9 cellular contexts compared by ENCODE assay signal in genomic region chr16:10982430-10983174, GRCh38. TPM values are rescaled to one million over a fixed set of nuclear protein-coding genes. Genes with fewer than 3 reads are reported as not detected.
DNase-seq lines count a peak whose midpoint lies in the region; ATAC-seq, FAIRE-seq and TF ChIP-seq lines count a peak whose summit lies in the region.
"Had no signal": no experiment of that assay in that cellular context is flagged by ENCODE, and none has a peak within 500 bp of the region (broad histone marks: within the 10 kb centered on the region; RNA-seq: fewer than 3 reads in every experiment).

No MANE protein-coding gene starts in this region.

- H3K4me3 ChIP-seq in right cardiac atrium (ENCODE audit: low read length): no peak overlapping the region

- peak overlapping the region; percentile 5 to 83 (median 60) for H3K4me3 Mint-ChIP-seq in IgD-negative memory B cell
- H3K4me3 Mint-ChIP-seq: H9 had no signal

- TF ChIP-seq POLR2A in GM12892 (IDR thresholded peaks at IDR 0.05; ENCODE audit: low read depth, low read length) (no peak), erythroblast (IDR thresholded peaks at IDR 0.05; ENCODE audit: low read length) (no peak)

- peak overlapping the region; percentile 21 for H3K27ac ChIP-seq in right cardiac atrium (ENCODE audit: low read length)

- peak; percentile 33 for FAIRE-seq in GM12892 (lab: Jason Lieb, UNC)

- DNase-seq in GM12892 (ENCODE audit: insufficient read length): no peak
- DNase-seq in right cardiac atrium: peak in 2 of 3 donors; percentile 32 to 68
- DNase-seq in NCI-H2081 treated with DMSO at 0.1 percent for 48 hours (lab: John Stamatoyannopoulos, UW): no peak
- no peak for DNase-seq in erythroblast (lab: John Stamatoyannopoulos, UW)
- DNase-seq in NCI-H187 (lab: John Stamatoyannopoulos, UW): no peak
- no peak for DNase-seq in mesenteric fat pad (ENCODE audit: low spot score)

- H3K4me1 Mint-ChIP-seq in IgD-negative memory B cell: peaks cover 29 to 39% (median 34%) of the 10 kb centered on the region in 3 donors

- H3K36me3 Mint-ChIP-seq in IgD-negative memory B cell: peaks cover 1% of the 10 kb centered on the region

- H3K9me3 Mint-ChIP-seq in IgD-negative memory B cell: no peaks in the 10 kb centered on the region
- H3K9me3 Mint-ChIP-seq: H9 had no signal

- intact Hi-C loops in right cardiac atrium (cut with DNase I): no loop called here

- 56% methylated on average over 16 of the region's 16 CpGs for WGBS in right cardiac atrium

- peak overlapping the region; percentile 45 to 76 (median 71) for H3K27ac Mint-ChIP-seq in IgD-negative memory B cell
- H3K27ac Mint-ChIP-seq: H9 had no signal

- H3K27me3 ChIP-seq in right cardiac atrium (ENCODE audit: control insufficient read depth, insufficient read depth): no peaks in the 10 kb centered on the region

- ATAC-seq in GM19467 (IDR thresholded peaks at IDR 0.05; ENCODE audit: unreplicated experiment) (peak; percentile 40), right cardiac atrium (peak; percentile 67 to 71)

- H3K27me3 Mint-ChIP-seq in IgD-negative memory B cell: no peaks in the 10 kb centered on the region

- no peaks in the 10 kb centered on the region for H3K9me3 ChIP-seq in right cardiac atrium (ENCODE audit: control insufficient read depth, low read length)

- H3K4me1 ChIP-seq in right cardiac atrium (ENCODE audit: control insufficient read depth, insufficient read depth, low read length): no peaks in the 10 kb centered on the region

RNA-seq across cellular contexts. Expression of gene CLEC16A, which starts 38.2 kb away (rescaled TPM):
- 15.4 TPM for polyA plus RNA-seq in GM12892 (2012; ENCODE audit: missing spikeins)
- polyA plus RNA-seq in IgD-negative memory B cell: 21.1 TPM
- total RNA-seq in right cardiac atrium: 10 to 100 TPM; 24.0 to 31.5 (median 30.4) TPM
- polyA plus RNA-seq in right cardiac atrium: 14.9 TPM
- 27.5 TPM for total RNA-seq in mesenteric fat pad

RNA-seq across cellular contexts. Expression of gene DEXI, which starts 40.3 kb away (rescaled TPM):
- 8.4 TPM for polyA plus RNA-seq in GM12892 (2012; ENCODE audit: missing spikeins)
- polyA plus RNA-seq in IgD-negative memory B cell (11.4 TPM), right cardiac atrium (127 TPM)
- total RNA-seq in right cardiac atrium (100 to 1,000 TPM in 2 of 4 donors, 10 to 100 TPM in 2; 82.2 to 126 (median 101) TPM), mesenteric fat pad (41.6 TPM)

Comparison
In these comparisons a context has a peak if more than half of its experiments do, and no peak if none do; other contexts are left out.
1. DNase-seq: peak in right cardiac atrium (2 of 3); none in GM12892 (single experiment), NCI-H2081 treated with DMSO at 0.1 percent for 48 hours (single experiment), erythroblast (0 of 2), NCI-H187 (0 of 2) and mesenteric fat pad (single experiment).